Comparison of ENCODE assay signal across 12 cellular contexts in the genomic region with DNA sequence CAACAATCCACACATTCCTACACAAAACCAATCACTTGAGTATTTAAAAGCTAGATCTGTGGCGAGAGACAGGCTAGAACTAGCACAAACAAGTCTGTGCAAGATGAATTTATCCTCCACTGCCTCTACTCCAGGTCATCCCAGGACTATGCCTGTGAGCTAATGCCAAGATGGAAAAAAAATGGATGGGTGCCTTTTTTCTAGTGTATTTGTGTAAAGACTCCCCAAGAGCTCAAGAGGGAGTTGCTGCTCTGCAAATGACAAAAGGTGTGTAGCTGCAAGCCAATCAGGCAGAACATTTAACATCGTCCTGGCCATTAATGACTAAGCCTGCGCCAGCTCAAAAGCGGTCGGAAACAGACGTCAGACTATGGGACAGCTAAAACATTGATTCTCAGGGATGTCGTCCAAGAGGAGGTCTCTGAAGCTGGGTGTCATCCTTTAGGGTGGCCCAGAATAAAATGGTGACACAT. TPM values are rescaled to one million over a fixed set of nuclear protein-coding genes. Genes with fewer than 3 reads are reported as not detected.
DNase-seq lines count a peak whose midpoint lies in the region; ATAC-seq and TF ChIP-seq lines count a peak whose summit lies in the region.
"Had no signal": no experiment of that assay in that cellular context is flagged by ENCODE, and none has a peak within 500 bp of the region (broad histone marks: within the 10 kb centered on the region; RNA-seq: fewer than 3 reads in every experiment).

No MANE protein-coding gene starts in this region.

- H3K36me3 Mint-ChIP-seq in CD4-positive, alpha-beta memory T cell = peaks cover 19 to 61% of the 10 kb centered on the region in 2 donors
- H3K36me3 Mint-ChIP-seq in osteocyte (ENCODE audit: unreplicated experiment) = peaks cover 24% of the 10 kb centered on the region

- H3K4me3 Mint-ChIP-seq in CD4-positive, alpha-beta memory T cell = peak overlapping the region in 1 of 8 donors; percentile 12
- H3K4me3 Mint-ChIP-seq in osteocyte (ENCODE audit: unreplicated experiment) = no peak overlapping the region
- H3K4me3 Mint-ChIP-seq: activated CD8-positive, alpha-beta T cell treated with anti-CD3 and anti-CD28 coated beads for 36 hours had no signal

- H3K27me3 ChIP-seq in CD4-positive, alpha-beta memory T cell (ENCODE audit: insufficient read depth, low read length) = no peaks in the 10 kb centered on the region
- H3K27me3 ChIP-seq: SJCRH30 had no signal

- no peaks in the 10 kb centered on the region for H3K27me3 Mint-ChIP-seq in CD4-positive, alpha-beta memory T cell
- H3K27me3 Mint-ChIP-seq in osteocyte (ENCODE audit: unreplicated experiment) = no peaks in the 10 kb centered on the region
- H3K27me3 Mint-ChIP-seq: activated CD8-positive, alpha-beta T cell treated with anti-CD3 and anti-CD28 coated beads for 36 hours had no signal

- peaks cover 51 to 84% (median 66%) of the 10 kb centered on the region in 4 donors for H3K4me1 Mint-ChIP-seq in CD4-positive, alpha-beta memory T cell
- H3K4me1 Mint-ChIP-seq in osteocyte (ENCODE audit: unreplicated experiment) = peaks cover 75% of the 10 kb centered on the region

- CTCF ChIA-PET in CD4-positive, alpha-beta memory T cell (lab: Charles Lee; ENCODE audit: partially characterized antibody) = interaction anchor here (1.3 to 3.9 kb wide), 9 partner anchors 10 to 228 kb away, joined by 3 to 25 read pairs (median 5); no protein-coding TSS in a partner anchor
- CTCF ChIA-PET in RWPE1 (lab: Yijun Ruan, JAX) = interaction anchor here (0.7 to 2.7 kb wide), 6 partner anchors 19 to 347 kb away, joined by 3 to 28 read pairs (median 4); a partner anchor contains a TSS

- H3K36me3 ChIP-seq in CD4-positive, alpha-beta memory T cell (ENCODE audit: insufficient read depth, low read length) = peaks cover 12% of the 10 kb centered on the region
- H3K36me3 ChIP-seq: SJCRH30 had no signal

- intact Hi-C loops in CD4-positive, alpha-beta memory T cell (cut with micrococcal nuclease) = loop anchor here (5.0 kb wide), 1 partner anchor 33 kb away; no protein-coding TSS in a partner anchor

- peak overlapping the region in 6 of 7 donors; percentile 2 to 58 (median 48) for H3K27ac Mint-ChIP-seq in CD4-positive, alpha-beta memory T cell
- H3K27ac Mint-ChIP-seq in osteocyte (ENCODE audit: unreplicated experiment) = peak overlapping the region; percentile 79
- H3K27ac Mint-ChIP-seq: activated CD8-positive, alpha-beta T cell treated with anti-CD3 and anti-CD28 coated beads for 36 hours had no signal

- DNase-seq in CD4-positive, alpha-beta memory T cell = no peak
- DNase-seq in RWPE1 (ENCODE audit: low spot score) = peak; percentile 80
- peak; percentile 84 for DNase-seq in fibroblast of peridontal ligament (ENCODE audit: extremely low read depth)
- DNase-seq in osteocyte (ENCODE audit: extremely low spot score, unreplicated experiment) = no peak
- DNase-seq in T1000 (lab: John Stamatoyannopoulos, UW) = no peak
- no peak for DNase-seq in SK-N-DZ (ENCODE audit: low spot score)
- DNase-seq: activated CD8-positive, alpha-beta T cell treated with anti-CD3 and anti-CD28 coated beads for 36 hours; occipital lobe; SJCRH30 had no signal

- H3K9me3 ChIP-seq in CD4-positive, alpha-beta memory T cell (ENCODE audit: control insufficient read depth in 1 of 2, low read length in 2 of 2) = no peaks in the 10 kb centered on the region
- H3K9me3 ChIP-seq: SJCRH30 had no signal

- no peak overlapping the region for H3K27ac ChIP-seq in CD4-positive, alpha-beta memory T cell (ENCODE audit: low read depth, low read length)
- H3K27ac ChIP-seq in RWPE1 = peak overlapping the region; percentile 48
- H3K27ac ChIP-seq: C4-2B, SJCRH30 had no signal

- peaks cover 62% of the 10 kb centered on the region for H3K4me1 ChIP-seq in CD4-positive, alpha-beta memory T cell (ENCODE audit: insufficient read depth, low read length)

- no peaks in the 10 kb centered on the region for H3K9me3 Mint-ChIP-seq in CD4-positive, alpha-beta memory T cell
- no peaks in the 10 kb centered on the region for H3K9me3 Mint-ChIP-seq in osteocyte (ENCODE audit: unreplicated experiment)
- H3K9me3 Mint-ChIP-seq: activated CD8-positive, alpha-beta T cell treated with anti-CD3 and anti-CD28 coated beads for 36 hours had no signal

- TF ChIP-seq CTCF in RWPE1 (conservative IDR thresholded peaks at IDR 0.05; ENCODE audit: low read depth) (no peak), osteocyte (IDR thresholded peaks at IDR 0.05) (no peak)

- ATAC-seq in HG03175 (IDR thresholded peaks at IDR 0.05; ENCODE audit: unreplicated experiment) (no peak), GM21381 (IDR thresholded peaks at IDR 0.05; ENCODE audit: unreplicated experiment) (no peak)
- ATAC-seq: activated CD8-positive, alpha-beta T cell treated with anti-CD3 and anti-CD28 coated beads for 36 hours had no signal

- POLR2A ChIA-PET in CD4-positive, alpha-beta memory T cell (lab: Charles Lee; ENCODE audit: partially characterized antibody) = interaction anchor here (0.8 to 5.1 kb wide), 7 partner anchors 9 to 225 kb away, joined by 3 to 20 read pairs (median 5); a partner anchor contains a TSS
- POLR2A ChIA-PET in RWPE1 (lab: Yijun Ruan, JAX; ENCODE audit: low non-redundant PET) = interaction anchor here (0.7 kb wide), 1 partner anchor 90 kb away, joined by 3 read pairs; no protein-coding TSS in a partner anchor

- H3K4me3 ChIP-seq in CD4-positive, alpha-beta memory T cell (ENCODE audit: low read length in 2 of 2) = no peak overlapping the region
- H3K4me3 ChIP-seq: SJCRH30 had no signal

RNA-seq across cellular contexts. Expression of a gene that starts 21.9 kb away (rescaled TPM):
- total RNA-seq in CD4-positive, alpha-beta memory T cell = 10 to 100 TPM; 94.7 to 97.4 TPM
- polyA plus RNA-seq in CD4-positive, alpha-beta memory T cell = 10 to 100 TPM; 10.5 to 19.1 TPM
- total RNA-seq in osteocyte = 51.6 and 54.4 TPM in 2 replicates
- 3.0 and 4.4 TPM in 2 replicates for polyA plus RNA-seq in SK-N-DZ (2014; cell fraction: cytosol; rRNA removed)
- polyA plus RNA-seq in SK-N-DZ (2014; cell fraction: nucleus; rRNA removed) = 2.3 and 6.3 TPM in 2 replicates

Comparison
In these comparisons a context has a peak if more than half of its experiments do, and no peak if none do; other contexts are left out.
1. DNase-seq: peak in RWPE1 (single experiment) and fibroblast of peridontal ligament (single experiment); none in CD4-positive, alpha-beta memory T cell (0 of 5), osteocyte (single experiment), T1000 (single experiment) and SK-N-DZ (single experiment).